Comparison of ENCODE assay signal across 13 cellular contexts in the genomic region with DNA sequence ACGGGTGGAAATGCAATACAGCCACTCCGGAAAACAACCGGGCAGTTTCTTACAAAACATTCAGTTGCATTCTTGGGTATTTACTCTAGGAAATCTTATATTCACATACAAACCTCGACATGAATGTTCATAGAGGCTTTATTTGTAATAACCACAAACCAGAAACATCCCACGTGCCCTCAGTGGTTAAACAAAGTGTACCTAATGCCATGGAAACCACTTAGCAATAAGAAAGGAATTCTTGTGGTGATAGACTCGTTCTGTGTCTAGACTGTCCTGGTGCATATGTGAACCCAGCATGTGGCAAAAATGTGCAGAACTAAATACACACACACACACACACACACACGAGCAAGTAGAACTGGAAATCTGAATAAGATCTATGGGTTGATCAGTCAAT.
DNase-seq lines count a peak whose midpoint lies in the region; ATAC-seq and TF ChIP-seq lines count a peak whose summit lies in the region.
"Had no signal": no experiment of that assay in that cellular context is flagged by ENCODE, and none has a peak within 500 bp of the region (broad histone marks: within the 10 kb centered on the region; RNA-seq: fewer than 3 reads in every experiment).

No MANE protein-coding gene starts in this region.

- RAD21 ChIA-PET in HCT116 (lab: Charles Lee; ENCODE audit: low non-redundant PET in 1 of 2, low total read pairs in 2 of 2, uncharacterized antibody in 2 of 2, unreplicated experiment in 2 of 2) = no interaction called here

- H3K4me1 ChIP-seq in HCT116 (ENCODE audit: control insufficient read depth in 1 of 2, insufficient read depth in 2 of 2, low read length in 2 of 2) = no peaks in the 10 kb centered on the region
- no peaks in the 10 kb centered on the region for H3K4me1 ChIP-seq in naive thymus-derived CD4-positive, alpha-beta T cell (ENCODE audit: control insufficient read depth in 2 of 2, insufficient read depth in 2 of 2, low read length in 2 of 2)

- in situ Hi-C loops in ACHN (cut with HindIII; ENCODE audit: low pct_ligation_motif_present, low pct_unique_long_range_greater_than_20kb, low sequenced_read_pairs) = no loop called here

- no peaks in the 10 kb centered on the region for H3K27me3 ChIP-seq in HCT116 (ENCODE audit: insufficient read depth, low read length)
- no peaks in the 10 kb centered on the region for H3K27me3 ChIP-seq in naive thymus-derived CD4-positive, alpha-beta T cell (ENCODE audit: control insufficient read depth in 2 of 2, insufficient read depth in 2 of 2, low read length in 2 of 2)

- TF ChIP-seq CTCF in HCT116 (IDR thresholded peaks at IDR 0.05 in 2 of 3, conservative IDR thresholded peaks at IDR 0.05 in 1 of 3; ENCODE audit: borderline replicate concordance in 1 of 3, insufficient read depth in 1 of 3, low read depth in 2 of 3, low read length in 2 of 3) = no peak

- H3K9me2 ChIP-seq in HCT116 (ENCODE audit: insufficient read depth) = no peaks in the 10 kb centered on the region

- no peak overlapping the region for H3K4me3 ChIP-seq in HCT116 (replicated peaks in 1 of 2; ENCODE audit: low read depth in 1 of 2, low read length in 2 of 2)
- no peak overlapping the region for H3K4me3 ChIP-seq in naive thymus-derived CD4-positive, alpha-beta T cell (ENCODE audit: low read length)
- H3K4me3 ChIP-seq: thoracic aorta had no signal

- no peaks in the 10 kb centered on the region for H4K20me1 ChIP-seq in HCT116 (ENCODE audit: insufficient read depth)

- H3K27me3 Mint-ChIP-seq in naive thymus-derived CD4-positive, alpha-beta T cell = peaks cover 2 to 47% (median 30%) of the 10 kb centered on the region in 5 donors

- H3K9ac ChIP-seq in HCT116 (ENCODE audit: low read length) = no peak overlapping the region

- no peak overlapping the region for H3K4me2 ChIP-seq in HCT116 (ENCODE audit: low read length)

- H2AFZ ChIP-seq in HCT116 (ENCODE audit: low read depth, low read length, poor library complexity, severe bottlenecking) = no peak overlapping the region

- H3K4me1 Mint-ChIP-seq in naive thymus-derived CD4-positive, alpha-beta T cell = no peaks in the 10 kb centered on the region
- H3K4me1 Mint-ChIP-seq: activated naive CD8-positive, alpha-beta T cell treated with anti-CD3 and anti-CD28 coated beads for 36 hours; IgD-negative memory B cell had no signal

- H3K79me2 ChIP-seq in HCT116 (ENCODE audit: insufficient read depth, low read length) = no peaks in the 10 kb centered on the region

- no TSS peak for BruUV-seq in HCT116 (replicated peaks; lab: Mats Ljungman, UMichigan)

- H3K36me3 ChIP-seq in HCT116 (ENCODE audit: control insufficient read depth in 1 of 2, insufficient read depth in 2 of 2, low read length in 2 of 2) = no peaks in the 10 kb centered on the region
- no peaks in the 10 kb centered on the region for H3K36me3 ChIP-seq in naive thymus-derived CD4-positive, alpha-beta T cell (ENCODE audit: control insufficient read depth in 2 of 3, insufficient read depth in 3 of 3, low read length in 3 of 3)
- H3K36me3 ChIP-seq: thoracic aorta had no signal

- TF ChIP-seq POLR2A in HCT116 (IDR thresholded peaks at IDR 0.05; ENCODE audit: borderline replicate concordance, extremely low read depth, insufficient read depth, insufficient read length) = no peak

- no peak overlapping the region for H3K27ac Mint-ChIP-seq in naive thymus-derived CD4-positive, alpha-beta T cell
- H3K27ac Mint-ChIP-seq: activated naive CD8-positive, alpha-beta T cell treated with anti-CD3 and anti-CD28 coated beads for 36 hours; IgD-negative memory B cell had no signal

- no peaks in the 10 kb centered on the region for H3K9me3 ChIP-seq in HCT116 (ENCODE audit: control insufficient read depth in 1 of 2, insufficient read depth in 1 of 2, low read depth in 1 of 2, low read length in 2 of 2)
- no peaks in the 10 kb centered on the region for H3K9me3 ChIP-seq in naive thymus-derived CD4-positive, alpha-beta T cell (ENCODE audit: control insufficient read depth in 2 of 3, low read length in 3 of 3)
- H3K9me3 ChIP-seq: thoracic aorta had no signal

- no peak overlapping the region for H3K4me3 Mint-ChIP-seq in naive thymus-derived CD4-positive, alpha-beta T cell
- H3K4me3 Mint-ChIP-seq: activated naive CD8-positive, alpha-beta T cell treated with anti-CD3 and anti-CD28 coated beads for 36 hours; IgD-negative memory B cell had no signal

- POLR2A ChIA-PET in HCT116 (lab: Charles Lee) = no interaction called here
- POLR2A ChIA-PET in naive thymus-derived CD4-positive, alpha-beta T cell (lab: Charles Lee) = no interaction called here

- no peaks in the 10 kb centered on the region for H3K36me3 Mint-ChIP-seq in naive thymus-derived CD4-positive, alpha-beta T cell
- H3K36me3 Mint-ChIP-seq: activated naive CD8-positive, alpha-beta T cell treated with anti-CD3 and anti-CD28 coated beads for 36 hours; IgD-negative memory B cell had no signal

- no peak overlapping the region for H3K27ac ChIP-seq in HCT116 (ENCODE audit: low read depth, low read length)
- no peak overlapping the region for H3K27ac ChIP-seq in naive thymus-derived CD4-positive, alpha-beta T cell (ENCODE audit: low read depth, low read length)
- H3K27ac ChIP-seq: thoracic aorta had no signal

- intact Hi-C loops in HCT116 (cut with micrococcal nuclease) = loop anchor here (5.0 to 10.0 kb wide), 4 partner anchors 208 to 1041 kb away; no protein-coding TSS in a partner anchor
- intact Hi-C loops in naive thymus-derived CD4-positive, alpha-beta T cell (cut with micrococcal nuclease) = no loop called here

- H3K9me3 Mint-ChIP-seq in naive thymus-derived CD4-positive, alpha-beta T cell = no peaks in the 10 kb centered on the region
- H3K9me3 Mint-ChIP-seq: activated naive CD8-positive, alpha-beta T cell treated with anti-CD3 and anti-CD28 coated beads for 36 hours had no signal

- TF ChIP-seq RAD21 in HCT116 (IDR thresholded peaks at IDR 0.05; ENCODE audit: low read depth) = no peak

- DNase-seq in ACHN = peak; percentile 2
- peak; percentile 18 for DNase-seq in HCT116 (ENCODE audit: low read depth, low spot score)
- peak; percentile 97 for DNase-seq in SW480 (ENCODE audit: low spot score)
- peak; percentile 59 for DNase-seq in foreskin melanocyte
- no peak for DNase-seq in hepatic stellate cell (ENCODE audit: low spot score)
- DNase-seq in naive thymus-derived CD4-positive, alpha-beta T cell = no peak
- no peak for DNase-seq in HUDEP-2 (lab: John Stamatoyannopoulos, UW; ENCODE audit: unreplicated experiment in 76 of 76)
- DNase-seq in NCI-H2171 (lab: John Stamatoyannopoulos, UW) = no peak
- DNase-seq: activated naive CD8-positive, alpha-beta T cell treated with anti-CD3 and anti-CD28 coated beads for 36 hours; effector memory CD4-positive, alpha-beta T cell; NCI-H2029 had no signal

- CTCF ChIA-PET in HCT116 (lab: Charles Lee) = no interaction called here
- CTCF ChIA-PET in naive thymus-derived CD4-positive, alpha-beta T cell (lab: Charles Lee) = no interaction called here

- peak; percentile 55 for ATAC-seq in HCT116
- no peak for ATAC-seq in naive thymus-derived CD4-positive, alpha-beta T cell

TF ChIP-seq in HCT116, 20 proteins besides CTCF, POLR2A, EP300 and RAD21 (continues in another document):
- no peak for TF ChIP-seq YY1 (IDR thresholded peaks at IDR 0.05; ENCODE audit: extremely low read depth, insufficient replicate concordance, low read depth, low read length)
- no peak for TF ChIP-seq EGR1 (IDR thresholded peaks at IDR 0.05; ENCODE audit: low read depth)
- TF ChIP-seq, protein P1, sequence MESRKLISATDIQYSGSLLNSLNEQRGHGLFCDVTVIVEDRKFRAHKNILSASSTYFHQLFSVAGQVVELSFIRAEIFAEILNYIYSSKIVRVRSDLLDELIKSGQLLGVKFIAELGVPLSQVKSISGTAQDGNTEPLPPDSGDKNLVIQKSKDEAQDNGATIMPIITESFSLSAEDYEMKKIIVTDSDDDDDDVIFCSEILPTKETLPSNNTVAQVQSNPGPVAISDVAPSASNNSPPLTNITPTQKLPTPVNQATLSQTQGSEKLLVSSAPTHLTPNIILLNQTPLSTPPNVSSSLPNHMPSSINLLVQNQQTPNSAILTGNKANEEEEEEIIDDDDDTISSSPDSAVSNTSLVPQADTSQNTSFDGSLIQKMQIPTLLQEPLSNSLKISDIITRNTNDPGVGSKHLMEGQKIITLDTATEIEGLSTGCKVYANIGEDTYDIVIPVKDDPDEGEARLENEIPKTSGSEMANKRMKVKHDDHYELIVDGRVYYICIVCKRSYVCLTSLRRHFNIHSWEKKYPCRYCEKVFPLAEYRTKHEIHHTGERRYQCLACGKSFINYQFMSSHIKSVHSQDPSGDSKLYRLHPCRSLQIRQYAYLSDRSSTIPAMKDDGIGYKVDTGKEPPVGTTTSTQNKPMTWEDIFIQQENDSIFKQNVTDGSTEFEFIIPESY (IDR thresholded peaks at IDR 0.05; ENCODE audit: extremely low read depth, insufficient replicate concordance, low read length) = no peak
- TF ChIP-seq CEBPB (IDR thresholded peaks at IDR 0.05; ENCODE audit: low read depth) = no peak
- no peak for TF ChIP-seq SIN3A (IDR thresholded peaks at IDR 0.05; ENCODE audit: low read depth)
- no peak for TF ChIP-seq ZNF274 (IDR thresholded peaks at IDR 0.05; ENCODE audit: low read depth, low read length)
- no peak for TF ChIP-seq SRF (IDR thresholded peaks at IDR 0.05; ENCODE audit: low read depth)
- TF ChIP-seq TCF7L2 (IDR thresholded peaks at IDR 0.05; ENCODE audit: borderline replicate concordance, extremely low read depth, insufficient read depth, insufficient read length) = no peak
- TF ChIP-seq SP1 (IDR thresholded peaks at IDR 0.05; ENCODE audit: low read depth) = no peak
- no peak for TF ChIP-seq CBX3 (IDR thresholded peaks at IDR 0.05; ENCODE audit: low read depth)
- TF ChIP-seq EZH2 (IDR thresholded peaks at IDR 0.05) = no peak
- TF ChIP-seq FOSL1 (IDR thresholded peaks at IDR 0.05; ENCODE audit: low read depth) = no peak
- TF ChIP-seq ATF3 (IDR thresholded peaks at IDR 0.05) = no peak
- no peak for TF ChIP-seq ELF1 (IDR thresholded peaks at IDR 0.05; ENCODE audit: borderline replicate concordance, low read depth)

Comparison
In these comparisons a context has a peak if more than half of its experiments do, and no peak if none do; other contexts are left out.
1. DNase-seq: peak in ACHN (single experiment), HCT116 (single experiment), SW480 (single experiment) and foreskin melanocyte (single experiment); none in hepatic stellate cell (single experiment), naive thymus-derived CD4-positive, alpha-beta T cell (0 of 9), HUDEP-2 (0 of 76) and NCI-H2171 (single experiment).